ENCODE assay signal across 19 cellular contexts in the genomic region with DNA sequence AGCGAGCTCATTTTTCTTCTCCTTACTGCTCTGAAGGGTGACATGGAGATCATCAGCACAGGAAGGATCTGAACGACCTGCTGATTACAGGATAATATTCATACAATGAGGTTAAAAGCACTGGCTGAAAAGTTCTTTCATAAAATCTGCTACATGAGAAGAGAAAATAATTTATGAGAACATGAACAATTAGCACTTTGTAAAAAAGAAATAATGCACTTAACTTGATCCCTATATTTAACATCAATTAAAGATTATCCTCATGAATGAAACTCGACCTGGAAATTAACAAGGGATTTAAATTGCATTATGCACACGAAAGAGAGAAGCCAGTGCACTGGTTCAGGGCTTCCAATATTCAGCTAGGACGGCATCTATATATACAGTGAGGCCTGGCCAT.
"Had no signal": no experiment of that assay in that cellular context is flagged by ENCODE, and none has a peak within 500 bp of the region (broad histone marks: within the 10 kb centered on the region; RNA-seq: fewer than 3 reads in every experiment).

No MANE protein-coding gene starts in this region.

- H3K27ac Mint-ChIP-seq: mesothelial cell of epicardium; natural killer cell; nephron progenitor cell; progenitor cell of endocrine pancreas; stimulated activated memory B cell treated with anti-CD40 and anti-IgM and Interleukin-4, amounts not matched to agents 10 μg/mL and 1 μg/mL and 100 μg/mL, for 72 hours; stimulated activated naive CD8-positive, alpha-beta T cell treated with anti-CD3 and anti-CD28 coated beads, Interleukin-15, amount 100 ng/mL, for 72 hours had no signal

- H3K36me3 Mint-ChIP-seq: mesothelial cell of epicardium; naive B cell; natural killer cell; stimulated activated memory B cell treated with anti-CD40 and anti-IgM and Interleukin-4, amounts not matched to agents 10 μg/mL and 1 μg/mL and 100 μg/mL, for 72 hours had no signal

- DNase-seq: islet precursor cell; left ventricle myocardium inferior; mesendoderm; naive B cell; natural killer cell; nephron progenitor cell; ovary; right lobe of liver; stimulated activated CD4-positive, alpha-beta T cell treated with anti-CD3 and anti-CD28 coated beads, Interleukin-1b, Interleukin-23, amount 100 ng/mL, for 48 hours; stimulated activated CD4-positive, alpha-beta T cell treated with anti-CD3 and anti-CD28 coated beads, Interleukin-2, amount 100 ng/mL, for 48 hours; stimulated activated CD4-positive, alpha-beta T cell treated with anti-CD3 and anti-CD28 coated beads, Interleukin-4, amount 100 ng/mL, for 4 hours; stimulated activated CD8-positive, alpha-beta memory T cell treated with anti-CD3 and anti-CD28 coated beads, Interleukin-4, amount 100 ng/mL, for 48 hours; stimulated activated naive CD4-positive, alpha-beta T cell treated with Interleukin-2 at 50 U/mL for 16 hours; stimulated activated naive CD8-positive, alpha-beta T cell treated with anti-CD3 and anti-CD28 coated beads, Interleukin-15, amount 100 ng/mL, for 72 hours; substantia nigra; upper lobe of left lung had no signal

- H3K4me1 Mint-ChIP-seq: natural killer cell had no signal

- ATAC-seq: natural killer cell; right lobe of liver; stimulated activated memory B cell treated with anti-CD40 and anti-IgM and Interleukin-4, amounts not matched to agents 10 μg/mL and 1 μg/mL and 100 μg/mL, for 72 hours; stimulated activated naive CD8-positive, alpha-beta T cell treated with anti-CD3 and anti-CD28 coated beads, Interleukin-15, amount 100 ng/mL, for 72 hours had no signal

- H3K9me3 Mint-ChIP-seq: mesothelial cell of epicardium; natural killer cell; stimulated activated memory B cell treated with anti-CD40 and anti-IgM and Interleukin-4, amounts not matched to agents 10 μg/mL and 1 μg/mL and 100 μg/mL, for 72 hours; stimulated activated naive CD8-positive, alpha-beta T cell treated with anti-CD3 and anti-CD28 coated beads, Interleukin-15, amount 100 ng/mL, for 72 hours had no signal

- H3K4me3 Mint-ChIP-seq: mesothelial cell of epicardium; naive B cell; natural killer cell; nephron progenitor cell; stimulated activated memory B cell treated with anti-CD40 and anti-IgM and Interleukin-4, amounts not matched to agents 10 μg/mL and 1 μg/mL and 100 μg/mL, for 72 hours; stimulated activated naive CD8-positive, alpha-beta T cell treated with anti-CD3 and anti-CD28 coated beads, Interleukin-15, amount 100 ng/mL, for 72 hours had no signal
